ENCODE assay signal across 8 cellular contexts in genomic region chr15:99564221-99565030, GRCh38. TPM values are rescaled to one million over a fixed set of nuclear protein-coding genes. Genes with fewer than 3 reads are reported as not detected.
DNase-seq lines count a peak whose midpoint lies in the region; ATAC-seq and TF ChIP-seq lines count a peak whose summit lies in the region.

No MANE protein-coding gene starts in this region.

- no peak overlapping the region for H2AK5ac ChIP-seq in IMR-90 (ENCODE audit: low read depth, low read length)

- TF ChIP-seq RAD21 in IMR-90 (IDR thresholded peaks at IDR 0.05; ENCODE audit: low read length): no peak

- H4K8ac ChIP-seq in IMR-90 (ENCODE audit: low read depth in 2 of 2, low read length in 2 of 2): peak overlapping the region; percentile 15 to 73; a peak in 2 of 4 replicates

- 0 out of 2 replicates have a peak overlapping the region, but pooled peaks have one; percentile 29 for H3K4ac ChIP-seq in IMR-90 (ENCODE audit: low read depth, low read length)

- no TSS peak for BruUV-seq in IMR-90 (replicated peaks; lab: Mats Ljungman, UMichigan)

- H4K5ac ChIP-seq in IMR-90 (ENCODE audit: low read depth, low read length): peak overlapping the region; percentile 17; the same call in 1 of the 2 replicates

- 27% methylated on average over 5 of the region's 11 CpGs; no CpG with 5 or more reads in 1 of the 2 experiments for WGBS in IMR-90 (ENCODE audit: extremely low coverage in 2 of 2, insufficient read length in 1 of 2), 2 experiments

- H4K91ac ChIP-seq in IMR-90 (ENCODE audit: insufficient read depth, low read depth, low read length): no peak overlapping the region

- no peak overlapping the region for H2AK9ac ChIP-seq in IMR-90 (replicated peaks; ENCODE audit: low read depth, low read length, poor library complexity)

- ATAC-seq in GM21515 (IDR thresholded peaks at IDR 0.05; ENCODE audit: unreplicated experiment) (peak; percentile 33), IMR-90 (ENCODE audit: low read depth) (no peak)

- H3K4me2 ChIP-seq in IMR-90 (ENCODE audit: low read depth, low read length): peak overlapping the region; percentile 16; the same call in 1 of the 2 replicates

- CTCF ChIA-PET in IMR-90 (lab: Yijun Ruan, JAX): no interaction called here

- no peak overlapping the region for H2BK5ac ChIP-seq in IMR-90 (ENCODE audit: low read depth, low read length, poor library complexity, severe bottlenecking)

- H3K4me3 ChIP-seq in GM08714 (ENCODE audit: low read length): peak overlapping the region; percentile 53; the same call in 1 of the 2 replicates
- peak overlapping the region; percentile 16; the same call in 1 of the 2 replicates for H3K4me3 ChIP-seq in IMR-90 (ENCODE audit: insufficient read depth, low read depth, low read length)
- H3K4me3 ChIP-seq in mucosa of stomach (ENCODE audit: low read length): no peak overlapping the region

- H4K20me1 ChIP-seq in IMR-90 (ENCODE audit: insufficient read depth, low read length): peaks cover 22% of the 10 kb centered on the region; the same call in 1 of the 2 replicates

- peaks cover 4 to 25% of the 10 kb centered on the region in 2 experiments; a peak in 3 of 4 replicates for H3K79me1 ChIP-seq in IMR-90 (ENCODE audit: low read depth in 1 of 2, low read length in 2 of 2)

- TF ChIP-seq CTCF in IMR-90 (conservative IDR thresholded peaks at IDR 0.05; ENCODE audit: low read depth, low read length): no peak

- H3K36me3 ChIP-seq in IMR-90 (ENCODE audit: control insufficient read depth, insufficient read depth, low read length): no peaks in the 10 kb centered on the region
- no peaks in the 10 kb centered on the region for H3K36me3 ChIP-seq in mucosa of stomach (ENCODE audit: control insufficient read depth, insufficient read depth, low read length)

- H3K9me1 ChIP-seq in IMR-90 (ENCODE audit: insufficient read depth, low read length): peaks cover 6% of the 10 kb centered on the region

- dilution Hi-C loops in IMR-90 (cut with HindIII; ENCODE audit: low sequenced_read_pairs, unreplicated experiment): no loop called here

- H3K9me3 ChIP-seq in IMR-90 (ENCODE audit: control insufficient read depth, insufficient read depth, low read length) (no peaks in the 10 kb centered on the region), mucosa of stomach (ENCODE audit: control insufficient read depth, low read length) (no peaks in the 10 kb centered on the region)

- intact Hi-C loops in IMR-90 (cut with micrococcal nuclease): loop anchor here (1.0 to 5.0 kb wide), 2 partner anchors 88 to 122 kb away; no protein-coding TSS in a partner anchor

- no peak overlapping the region for H2BK120ac ChIP-seq in IMR-90 (ENCODE audit: low read depth, low read length)

- H3K27me3 ChIP-seq in IMR-90 (ENCODE audit: control insufficient read depth, insufficient read depth, low read length) (peaks cover 4% of the 10 kb centered on the region), mucosa of stomach (ENCODE audit: control insufficient read depth, insufficient read depth, low read length) (no peaks in the 10 kb centered on the region)

- no peak overlapping the region for H2BK15ac ChIP-seq in IMR-90 (ENCODE audit: low read depth, low read length)

- peak overlapping the region; percentile 2; the same call in 1 of the 2 replicates for H3K14ac ChIP-seq in IMR-90 (replicated peaks; ENCODE audit: low read depth, low read length)

- H2AFZ ChIP-seq in IMR-90 (replicated peaks; ENCODE audit: low read length, poor library complexity): peak overlapping the region; percentile 93

- no peak overlapping the region for H3K23ac ChIP-seq in IMR-90 (ENCODE audit: low read depth, low read length)

- H2BK20ac ChIP-seq in IMR-90 (ENCODE audit: low read depth, low read length): no peak overlapping the region

- no peak overlapping the region for H3K18ac ChIP-seq in IMR-90 (ENCODE audit: low read depth, low read length)

- peaks cover 4% of the 10 kb centered on the region for H3K4me1 ChIP-seq in IMR-90 (ENCODE audit: control insufficient read depth, insufficient read depth, low read length)
- peaks cover 13% of the 10 kb centered on the region for H3K4me1 ChIP-seq in mucosa of stomach (ENCODE audit: control insufficient read depth, insufficient read depth, low read length)

- no peak overlapping the region for H3K27ac ChIP-seq in IMR-90 (ENCODE audit: insufficient read depth, low read length)
- H3K27ac ChIP-seq in epithelial cell of prostate: peak overlapping the region; percentile 84

- no peak overlapping the region for H3K9ac ChIP-seq in IMR-90 (ENCODE audit: low read depth, low read length)
- H3K9ac ChIP-seq in mucosa of stomach (ENCODE audit: low read length): peak overlapping the region; percentile 64

- no peak overlapping the region for H3K56ac ChIP-seq in IMR-90 (ENCODE audit: extremely low read depth, insufficient read depth, low read length)

- DNase-seq in IMR-90 (peak; percentile 13), SKM-1 treated with dmso at 0.1 percent for 144 hours (lab: John Stamatoyannopoulos, UW; ENCODE audit: unreplicated experiment) (peak; percentile 62), epithelial cell of prostate (ENCODE audit: low read depth, low spot score) (no peak)
- DNase-seq in activated effector memory CD4-positive, alpha-beta T cell treated with anti-CD3 and anti-CD28 coated beads, Interleukin-2, amount 50 U/mL, for 16 hours: no peak
- no peak for DNase-seq in stimulated activated CD4-positive, alpha-beta T cell treated with anti-CD3 and anti-CD28 coated beads, Interleukin-4, amount 100 ng/mL, for 4 hours

- POLR2A ChIA-PET in IMR-90 (lab: Charles Lee; ENCODE audit: unreplicated experiment): no interaction called here

- TF ChIP-seq POLR2A in IMR-90 (IDR thresholded peaks at IDR 0.05; ENCODE audit: low read depth, low read length): no peak

- in situ Hi-C loops in IMR-90 (cut with MboI; ENCODE audit: low sequenced_read_pairs): no loop called here

TF ChIP-seq in IMR-90, 13 proteins besides CTCF, POLR2A, EP300 and RAD21:
- TF ChIP-seq RCOR1 (IDR thresholded peaks at IDR 0.05; ENCODE audit: insufficient replicate concordance, low read length) (no peak), FOS (IDR thresholded peaks at IDR 0.05; ENCODE audit: low read depth, low read length) (no peak)

RNA-seq across cellular contexts. Expression of gene MEF2A, which starts 1.4 kb away (rescaled TPM):
- total RNA-seq in IMR-90 (2012; rRNA removed): 16.7 and 20.8 TPM in 2 replicates
- polyA plus RNA-seq in IMR-90 (2012; rRNA removed): 16.1 and 16.6 TPM in 2 replicates
- polyA plus RNA-seq in IMR-90 (2012; cell fraction: cytosol; rRNA removed): 7.0 and 12.0 TPM in 2 replicates
- 43.0 and 72.9 TPM in 2 replicates for polyA plus RNA-seq in IMR-90 (2012; cell fraction: nucleus; rRNA removed; ENCODE audit: low replicate concordance)

Comparison
In these comparisons a context has a peak if more than half of its experiments do, and no peak if none do; other contexts are left out.
1. DNase-seq: peak in IMR-90 (single experiment) and SKM-1 treated with dmso at 0.1 percent for 144 hours (single experiment); none in epithelial cell of prostate (single experiment), activated effector memory CD4-positive, alpha-beta T cell treated with anti-CD3 and anti-CD28 coated beads, Interleukin-2, amount 50 U/mL, for 16 hours (single experiment) and stimulated activated CD4-positive, alpha-beta T cell treated with anti-CD3 and anti-CD28 coated beads, Interleukin-4, amount 100 ng/mL, for 4 hours (0 of 2).